Comparison of ENCODE assay signal across 8 cellular contexts in the genomic region with DNA sequence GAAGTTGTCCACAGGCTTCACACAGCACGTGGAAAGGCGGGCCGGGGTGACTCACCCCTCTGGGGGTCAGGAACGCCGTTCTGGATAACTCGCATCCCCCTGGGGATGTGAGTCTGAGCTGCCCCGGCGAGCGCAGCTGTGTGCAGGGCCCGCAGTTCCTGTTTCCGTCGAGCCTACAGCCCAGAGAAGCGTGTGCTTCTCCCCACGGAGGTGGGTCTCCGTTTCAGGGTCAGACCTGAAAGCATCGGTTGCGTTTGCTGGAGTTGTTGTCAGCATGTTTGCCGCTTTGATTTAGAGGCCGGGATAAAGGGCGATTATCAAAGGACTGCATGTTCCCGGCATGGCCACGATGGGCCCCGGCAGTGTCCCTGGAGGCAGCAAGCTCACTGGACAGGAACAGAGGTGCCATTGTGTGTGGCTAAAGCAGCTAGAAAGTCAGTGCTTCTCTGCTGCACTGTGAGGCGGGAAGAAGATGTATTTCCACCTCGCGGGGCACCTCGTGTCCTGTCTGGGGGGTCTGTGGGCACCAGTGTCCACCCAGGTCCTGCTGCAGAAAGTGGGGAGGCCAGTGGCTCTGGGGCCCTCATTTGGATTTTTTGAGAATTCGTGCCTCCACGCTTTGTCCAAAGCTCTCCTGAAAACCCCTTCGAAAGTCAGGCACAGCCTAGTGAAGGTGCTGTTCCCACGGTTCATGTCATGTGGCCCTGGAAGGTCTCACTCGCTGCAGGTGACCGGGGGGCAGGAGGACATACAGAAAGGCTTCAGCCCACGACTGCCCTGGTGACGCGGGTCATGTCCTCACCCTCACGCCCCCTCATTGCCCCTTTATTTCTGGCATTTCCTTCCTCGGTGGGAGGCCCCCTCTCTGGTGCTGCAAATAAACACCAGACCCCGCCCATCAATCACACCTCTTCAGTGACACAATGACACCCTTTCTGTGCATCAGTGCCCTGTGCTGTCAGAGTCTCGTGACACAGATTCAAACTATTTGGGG. TPM values are rescaled to one million over a fixed set of nuclear protein-coding genes. Genes with fewer than 3 reads are reported as not detected.
DNase-seq lines count a peak whose midpoint lies in the region; ATAC-seq and TF ChIP-seq lines count a peak whose summit lies in the region.

No MANE protein-coding gene starts in this region.

- DNase-seq in Daoy (ENCODE audit: low read depth) (peak; percentile 48), GM20000 (ENCODE audit: low spot score) (peak; percentile 71), ecto neural progenitor cell (ENCODE audit: low spot score) (peak; percentile 62), occipital lobe (lab: John Stamatoyannopoulos, UW) (peak; percentile 49), GDM1 (lab: John Stamatoyannopoulos, UW) (no peak), dedifferentiated amniotic fluid mesenchymal stem cell (ENCODE audit: extremely low spot score) (no peak)
- DNase-seq in stimulated activated CD4-positive, alpha-beta T cell treated with anti-CD3 and anti-CD28 coated beads, Interleukin-4, amount 100 ng/mL, for 24 hours: no peak

- TF ChIP-seq CTCF in GM20000 (IDR thresholded peaks at IDR 0.05; ENCODE audit: extremely low read depth, missing control alignments): no peak

- ATAC-seq in HG03520 (IDR thresholded peaks at IDR 0.05; ENCODE audit: unreplicated experiment): peak; percentile 66

RNA-seq across cellular contexts. Expression of a gene that starts 27.4 kb away (rescaled TPM):
- 340 and 354 TPM in 2 replicates for total RNA-seq in Daoy (2014; rRNA removed; shearing (Covaris generic))
- total RNA-seq in occipital lobe: 474 TPM

RNA-seq across cellular contexts. Expression of a gene that starts 49.1 kb away (rescaled TPM):
- total RNA-seq in Daoy (2014; rRNA removed; shearing (Covaris generic)): 3.5 and 7.9 TPM in 2 replicates
- total RNA-seq in occipital lobe: 10.5 TPM

RNA-seq across cellular contexts. Expression of a gene that starts 49.4 kb away (rescaled TPM):
- 35.3 and 41.3 TPM in 2 replicates for total RNA-seq in Daoy (2014; rRNA removed; shearing (Covaris generic))
- total RNA-seq in occipital lobe: 39.8 TPM

Comparison
In these comparisons a context has a peak if more than half of its experiments do, and no peak if none do; other contexts are left out.
1. DNase-seq: peak in Daoy (single experiment), GM20000 (single experiment), ecto neural progenitor cell (single experiment) and occipital lobe (single experiment); none in GDM1 (single experiment), dedifferentiated amniotic fluid mesenchymal stem cell (single experiment) and stimulated activated CD4-positive, alpha-beta T cell treated with anti-CD3 and anti-CD28 coated beads, Interleukin-4, amount 100 ng/mL, for 24 hours (single experiment).